26 cellular contexts compared by ENCODE assay signal in genomic region chr10:42879380-42880254, GRCh38.
"Had no signal": no experiment of that assay in that cellular context is flagged by ENCODE, and none has a peak within 500 bp of the region (broad histone marks: within the 10 kb centered on the region; RNA-seq: fewer than 3 reads in every experiment).

No MANE protein-coding gene starts in this region.

- H3K4me1 ChIP-seq: breast epithelium, pancreas, prostate gland, tibial artery had no signal

- H3K27me3 ChIP-seq: pancreas had no signal

- H3K4me3 ChIP-seq: breast epithelium, esophagus squamous epithelium, pancreas, prostate gland, smooth muscle cell, stomach, tibial artery had no signal

- H3K36me3 ChIP-seq: breast epithelium, esophagus squamous epithelium, pancreas, prostate gland, stomach, tibial artery had no signal

- H3K4me2 ChIP-seq: smooth muscle cell had no signal

- H3K27ac ChIP-seq: breast epithelium, esophagus squamous epithelium, pancreas, prostate gland, stomach, tibial artery had no signal

- ATAC-seq: activated CD8-positive, alpha-beta memory T cell treated with anti-CD3 and anti-CD28 coated beads, Interleukin-2, amount 10 ng/mL, durations not matched to agents 7 days and 5 days; activated CD8-positive, alpha-beta T cell treated with anti-CD3 and anti-CD28 coated beads for 36 hours; activated naive CD4-positive, alpha-beta T cell treated with anti-CD3 and anti-CD28 coated beads, Interleukin-2, amount 50 U/mL, for 72 hours; activated T-cell treated with anti-CD3 and anti-CD28 coated beads, Interleukin-2, amount 50 U/mL, for 72 hours; pancreas; stimulated activated memory B cell treated with anti-CD40 and anti-IgM and Interleukin-4, amounts not matched to agents 10 μg/mL and 1 μg/mL and 100 μg/mL, for 72 hours; T-helper 17 cell had no signal

- DNase-seq: activated B cell treated with CpG ODN at 0.5 μM for 24 hours; activated CD4-positive, alpha-beta T cell treated with anti-CD3 and anti-CD28 coated beads, Interleukin-2, amount 50 U/mL, for 1 hour; activated CD8-positive, alpha-beta memory T cell treated with anti-CD3 and anti-CD28 coated beads, Interleukin-2, amount 10 ng/mL, durations not matched to agents 7 days and 5 days; activated CD8-positive, alpha-beta T cell treated with anti-CD3 and anti-CD28 coated beads for 36 hours; activated naive CD4-positive, alpha-beta T cell; activated T-cell treated with anti-CD3 and anti-CD28 coated beads for 4 hours; activated T-cell treated with anti-CD3 and anti-CD28 coated beads, Interleukin-2, amount 50 U/mL, for 72 hours; central memory CD4-positive, alpha-beta T cell; esophagus squamous epithelium; foreskin melanocyte; naive B cell; nephron progenitor cell; pancreas; retina; stimulated activated CD4-positive, alpha-beta T cell treated with anti-CD3 and anti-CD28 coated beads, Interleukin-1b, Interleukin-23, amount 100 ng/mL, for 48 hours; stimulated activated CD4-positive, alpha-beta T cell treated with anti-CD3 and anti-CD28 coated beads, Interleukin-4, amount 100 ng/mL, for 4 hours; stimulated activated CD8-positive, alpha-beta memory T cell treated with anti-CD3 and anti-CD28 coated beads, Interleukin-4, amount 100 ng/mL, for 48 hours; stomach; T-helper 17 cell; tibial artery had no signal

- H3K27ac Mint-ChIP-seq: activated B cell treated with CpG ODN at 0.5 μM for 24 hours; activated CD8-positive, alpha-beta memory T cell treated with anti-CD3 and anti-CD28 coated beads, Interleukin-2, amount 10 ng/mL, durations not matched to agents 7 days and 5 days; activated CD8-positive, alpha-beta T cell treated with anti-CD3 and anti-CD28 coated beads for 36 hours; activated T-cell treated with anti-CD3 and anti-CD28 coated beads, Interleukin-2, amount 50 U/mL, for 72 hours; mesothelial cell of epicardium; nephron progenitor cell; stimulated activated memory B cell treated with anti-CD40 and anti-IgM and Interleukin-4, amounts not matched to agents 10 μg/mL and 1 μg/mL and 100 μg/mL, for 72 hours; T-helper 17 cell had no signal

- H3K27me3 Mint-ChIP-seq: activated CD8-positive, alpha-beta memory T cell treated with anti-CD3 and anti-CD28 coated beads, Interleukin-2, amount 10 ng/mL, durations not matched to agents 7 days and 5 days; activated CD8-positive, alpha-beta T cell treated with anti-CD3 and anti-CD28 coated beads for 36 hours; stimulated activated memory B cell treated with anti-CD40 and anti-IgM and Interleukin-4, amounts not matched to agents 10 μg/mL and 1 μg/mL and 100 μg/mL, for 72 hours had no signal

- H3K4me3 Mint-ChIP-seq: activated B cell treated with CpG ODN at 0.5 μM for 24 hours; activated CD8-positive, alpha-beta memory T cell treated with anti-CD3 and anti-CD28 coated beads, Interleukin-2, amount 10 ng/mL, durations not matched to agents 7 days and 5 days; activated CD8-positive, alpha-beta T cell treated with anti-CD3 and anti-CD28 coated beads for 36 hours; activated T-cell treated with anti-CD3 and anti-CD28 coated beads, Interleukin-2, amount 50 U/mL, for 72 hours; mesothelial cell of epicardium; nephron progenitor cell; stimulated activated memory B cell treated with anti-CD40 and anti-IgM and Interleukin-4, amounts not matched to agents 10 μg/mL and 1 μg/mL and 100 μg/mL, for 72 hours; T-helper 17 cell had no signal

- H3K4me1 Mint-ChIP-seq: activated B cell treated with CpG ODN at 0.5 μM for 24 hours; activated CD8-positive, alpha-beta memory T cell treated with anti-CD3 and anti-CD28 coated beads, Interleukin-2, amount 10 ng/mL, durations not matched to agents 7 days and 5 days; mesothelial cell of epicardium; naive B cell; stimulated activated memory B cell treated with anti-CD40 and anti-IgM and Interleukin-4, amounts not matched to agents 10 μg/mL and 1 μg/mL and 100 μg/mL, for 72 hours had no signal

- H3K36me3 Mint-ChIP-seq: activated CD8-positive, alpha-beta memory T cell treated with anti-CD3 and anti-CD28 coated beads, Interleukin-2, amount 10 ng/mL, durations not matched to agents 7 days and 5 days; mesothelial cell of epicardium; stimulated activated memory B cell treated with anti-CD40 and anti-IgM and Interleukin-4, amounts not matched to agents 10 μg/mL and 1 μg/mL and 100 μg/mL, for 72 hours had no signal

- H3K9me3 ChIP-seq: pancreas, prostate gland had no signal
